ENCODE assay signal across 8 cellular contexts in the genomic region with DNA sequence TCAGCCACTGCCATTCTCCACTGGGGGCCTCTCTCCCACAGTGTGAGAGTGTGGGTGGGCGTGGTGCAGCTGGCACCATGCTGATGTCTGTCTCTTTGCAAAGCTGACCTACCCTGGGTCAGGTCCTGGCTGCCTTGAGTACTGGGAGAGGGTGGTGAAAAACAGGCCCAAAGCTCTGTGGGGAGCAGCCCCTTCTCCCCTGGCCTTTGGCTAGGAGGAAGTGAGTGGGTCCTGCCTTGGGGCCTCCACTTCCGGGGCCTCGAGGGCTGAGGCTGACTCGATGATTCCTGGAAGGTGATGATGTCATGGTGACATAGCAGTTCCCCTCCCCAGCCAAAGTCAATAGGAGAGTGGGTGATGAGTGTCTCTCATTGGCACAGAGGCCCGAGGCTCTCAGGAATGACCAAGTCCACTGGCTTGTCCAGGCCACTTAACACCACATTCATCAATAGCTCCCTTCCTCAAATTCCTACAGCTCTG. TPM values are rescaled to one million over a fixed set of nuclear protein-coding genes. Genes with fewer than 3 reads are reported as not detected.
DNase-seq lines count a peak whose midpoint lies in the region; ATAC-seq, FAIRE-seq and TF ChIP-seq lines count a peak whose summit lies in the region.

No MANE protein-coding gene starts in this region.

- DNase-seq in EL = peak; percentile 96
- peak; percentile 50 for DNase-seq in RPMI8226
- peak; percentile 90 for DNase-seq in astrocyte (ENCODE audit: low read depth)
- no peak for DNase-seq in neural progenitor cell (ENCODE audit: low spot score)
- DNase-seq in cerebellar cortex (ENCODE audit: low spot score) = no peak
- no peak for DNase-seq in COLO829 (ENCODE audit: low spot score)
- no peak for DNase-seq in cerebellum (ENCODE audit: low spot score)

- H3K36me3 Mint-ChIP-seq in astrocyte (ENCODE audit: low read depth, unreplicated experiment) (peaks cover 1% of the 10 kb centered on the region), neural progenitor cell (peaks cover 1% of the 10 kb centered on the region)

- H3K27ac Mint-ChIP-seq in astrocyte (ENCODE audit: unreplicated experiment) (peak overlapping the region; percentile 91), neural progenitor cell (no peak overlapping the region)

- H3K4me1 Mint-ChIP-seq in astrocyte (ENCODE audit: low read depth, unreplicated experiment) = peaks cover 25% of the 10 kb centered on the region
- H3K4me1 Mint-ChIP-seq in neural progenitor cell = peaks cover 38% of the 10 kb centered on the region

- no peaks in the 10 kb centered on the region for H3K27me3 ChIP-seq in astrocyte (ENCODE audit: insufficient read depth, low read length)
- peaks cover 3% of the 10 kb centered on the region for H3K27me3 ChIP-seq in neural progenitor cell

- peak overlapping the region; percentile 90 for H3K4me2 ChIP-seq in astrocyte (ENCODE audit: low read length)
- peak overlapping the region; percentile 65 for H3K4me2 ChIP-seq in neural progenitor cell

- TF ChIP-seq CTCF in astrocyte (IDR thresholded peaks at IDR 0.05; ENCODE audit: insufficient read depth, low read depth, low read length) (no peak), neural progenitor cell (IDR thresholded peaks at IDR 0.05) (no peak)

- peaks cover 32% of the 10 kb centered on the region for H3K4me1 ChIP-seq in astrocyte (ENCODE audit: insufficient read depth, low read length)
- peaks cover 13% of the 10 kb centered on the region for H3K4me1 ChIP-seq in neural progenitor cell

- peaks cover 8% of the 10 kb centered on the region for H3K9me3 Mint-ChIP-seq in astrocyte (ENCODE audit: unreplicated experiment)
- peaks cover 9% of the 10 kb centered on the region for H3K9me3 Mint-ChIP-seq in neural progenitor cell

- H3K27me3 Mint-ChIP-seq in astrocyte (ENCODE audit: low read depth, unreplicated experiment) (peaks cover 26% of the 10 kb centered on the region), neural progenitor cell (ENCODE audit: insufficient read depth, low read depth) (peaks cover 19% of the 10 kb centered on the region)

- H2AFZ ChIP-seq in astrocyte (ENCODE audit: low read depth, low read length) = peak overlapping the region; percentile 80
- peak overlapping the region; percentile 96 for H2AFZ ChIP-seq in neural progenitor cell (replicated peaks)

- H3K9me3 ChIP-seq in astrocyte (ENCODE audit: insufficient read depth, low read depth, low read length) = peaks cover 4% of the 10 kb centered on the region
- H3K9me3 ChIP-seq in neural progenitor cell (ENCODE audit: low read depth) = no peaks in the 10 kb centered on the region

- no peaks in the 10 kb centered on the region for H3K36me3 ChIP-seq in astrocyte (ENCODE audit: insufficient read depth, low read length)
- H3K36me3 ChIP-seq in neural progenitor cell = no peaks in the 10 kb centered on the region

- ATAC-seq in HG03571 (IDR thresholded peaks at IDR 0.05; ENCODE audit: unreplicated experiment) = no peak

- no peaks in the 10 kb centered on the region for H3K79me2 ChIP-seq in astrocyte (ENCODE audit: insufficient read depth, low read length)
- no peaks in the 10 kb centered on the region for H3K79me2 ChIP-seq in neural progenitor cell (ENCODE audit: low read depth)

- H3K9ac ChIP-seq in astrocyte (ENCODE audit: low read length) = peak overlapping the region; percentile 79
- H3K9ac ChIP-seq in neural progenitor cell = no peak overlapping the region

- H4K20me1 ChIP-seq in astrocyte (ENCODE audit: insufficient read depth, low read length) = no peaks in the 10 kb centered on the region
- H4K20me1 ChIP-seq in neural progenitor cell (ENCODE audit: low read depth) = no peaks in the 10 kb centered on the region

- no peak for FAIRE-seq in astrocyte (lab: Jason Lieb, UNC)

- H3K27ac ChIP-seq in astrocyte (ENCODE audit: low read depth, low read length) = peak overlapping the region; percentile 74
- no peak overlapping the region for H3K27ac ChIP-seq in neural progenitor cell

- H3K4me3 Mint-ChIP-seq in astrocyte (ENCODE audit: unreplicated experiment) = no peak overlapping the region
- no peak overlapping the region for H3K4me3 Mint-ChIP-seq in neural progenitor cell

- H3F3A ChIP-seq in neural progenitor cell (ENCODE audit: low read depth) = no peaks in the 10 kb centered on the region

- no peak overlapping the region for H3K4me3 ChIP-seq in astrocyte (ENCODE audit: insufficient read depth, low read depth, low read length)
- no peak overlapping the region for H3K4me3 ChIP-seq in neural progenitor cell

RNA-seq across cellular contexts. Expression of gene IER5, which starts 53.0 kb away (rescaled TPM):
- total RNA-seq in astrocyte (23.2 and 28.3 TPM in 2 replicates), neural progenitor cell (ENCODE audit: low replicate concordance) (8.0 and 15.3 TPM in 2 replicates), cerebellum (13.7 TPM)

Comparison
In these comparisons a context has a peak if more than half of its experiments do, and no peak if none do; other contexts are left out.
1. DNase-seq: peak in EL (single experiment), RPMI8226 (single experiment) and astrocyte (single experiment); none in neural progenitor cell (single experiment), cerebellar cortex (single experiment), COLO829 (single experiment) and cerebellum (single experiment).